Comparison of ENCODE assay signal across 19 cellular contexts in the genomic region with DNA sequence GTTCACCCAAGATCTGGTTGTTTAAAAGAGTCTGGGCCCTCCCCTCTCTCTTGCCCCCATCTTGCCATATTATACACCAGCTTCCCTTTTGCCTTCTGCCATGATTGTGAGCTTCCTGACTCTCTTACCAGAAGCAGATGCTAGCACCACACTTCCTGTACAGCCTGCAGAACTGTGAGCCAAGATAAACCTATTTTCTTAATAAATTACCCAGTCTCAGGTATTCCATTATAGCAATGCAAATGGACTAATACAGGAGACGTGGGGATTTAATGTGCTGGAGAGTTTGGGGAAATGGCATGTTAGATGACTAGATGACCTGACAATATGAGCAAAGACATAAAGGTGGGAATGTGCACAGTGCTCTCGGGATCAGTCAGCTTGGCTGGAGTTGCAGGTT.
"Had no signal": no experiment of that assay in that cellular context is flagged by ENCODE, and none has a peak within 500 bp of the region (broad histone marks: within the 10 kb centered on the region; RNA-seq: fewer than 3 reads in every experiment).

No MANE protein-coding gene starts in this region.

- H3K9me3 Mint-ChIP-seq: natural killer cell; neural crest cell; stimulated activated memory B cell treated with anti-CD40 and anti-IgM and Interleukin-4, amounts not matched to agents 10 μg/mL and 1 μg/mL and 100 μg/mL, for 72 hours; stimulated activated naive CD8-positive, alpha-beta T cell treated with anti-CD3 and anti-CD28 coated beads, Interleukin-15, Interleukin-2, amounts not matched to agents 100 ng/mL and 50 ng/mL, for 24 hours had no signal

- DNase-seq: cortex of kidney; effector memory CD4-positive, alpha-beta T cell; erythroblast; foreskin keratinocyte; hippocampal formation; kidney glomerular epithelial cell; mammary epithelial cell; natural killer cell; posterior cingulate gyrus; spleen; stimulated activated CD4-positive, alpha-beta T cell treated with anti-CD3 and anti-CD28 coated beads, Interleukin-15, amount 100 ng/mL, for 24 hours; stimulated activated CD4-positive, alpha-beta T cell treated with anti-CD3 and anti-CD28 coated beads, Interleukin-1b, Interleukin-23, amount 100 ng/mL, for 48 hours; stimulated activated CD4-positive, alpha-beta T cell treated with anti-CD3 and anti-CD28 coated beads, Interleukin-4, amount 100 ng/mL, for 24 hours; tibial artery; upper lobe of right lung had no signal

- H3K4me3 Mint-ChIP-seq: natural killer cell; neural crest cell; stimulated activated memory B cell treated with anti-CD40 and anti-IgM and Interleukin-4, amounts not matched to agents 10 μg/mL and 1 μg/mL and 100 μg/mL, for 72 hours; stimulated activated naive CD8-positive, alpha-beta T cell treated with anti-CD3 and anti-CD28 coated beads, Interleukin-15, Interleukin-2, amounts not matched to agents 100 ng/mL and 50 ng/mL, for 24 hours had no signal

- H3K36me3 Mint-ChIP-seq: natural killer cell; stimulated activated memory B cell treated with anti-CD40 and anti-IgM and Interleukin-4, amounts not matched to agents 10 μg/mL and 1 μg/mL and 100 μg/mL, for 72 hours had no signal

- H3K4me1 Mint-ChIP-seq: stimulated activated memory B cell treated with anti-CD40 and anti-IgM and Interleukin-4, amounts not matched to agents 10 μg/mL and 1 μg/mL and 100 μg/mL, for 72 hours had no signal

- H3K27ac Mint-ChIP-seq: natural killer cell; stimulated activated memory B cell treated with anti-CD40 and anti-IgM and Interleukin-4, amounts not matched to agents 10 μg/mL and 1 μg/mL and 100 μg/mL, for 72 hours; stimulated activated naive CD8-positive, alpha-beta T cell treated with anti-CD3 and anti-CD28 coated beads, Interleukin-15, Interleukin-2, amounts not matched to agents 100 ng/mL and 50 ng/mL, for 24 hours had no signal

- ATAC-seq: foreskin keratinocyte; natural killer cell; sciatic nerve; stimulated activated memory B cell treated with anti-CD40 and anti-IgM and Interleukin-4, amounts not matched to agents 10 μg/mL and 1 μg/mL and 100 μg/mL, for 72 hours; upper lobe of right lung had no signal

- H3K27me3 Mint-ChIP-seq: stimulated activated memory B cell treated with anti-CD40 and anti-IgM and Interleukin-4, amounts not matched to agents 10 μg/mL and 1 μg/mL and 100 μg/mL, for 72 hours; stimulated activated naive CD8-positive, alpha-beta T cell treated with anti-CD3 and anti-CD28 coated beads, Interleukin-15, Interleukin-2, amounts not matched to agents 100 ng/mL and 50 ng/mL, for 24 hours had no signal
